Comparison of ENCODE assay signal across 9 cellular contexts in the genomic region with DNA sequence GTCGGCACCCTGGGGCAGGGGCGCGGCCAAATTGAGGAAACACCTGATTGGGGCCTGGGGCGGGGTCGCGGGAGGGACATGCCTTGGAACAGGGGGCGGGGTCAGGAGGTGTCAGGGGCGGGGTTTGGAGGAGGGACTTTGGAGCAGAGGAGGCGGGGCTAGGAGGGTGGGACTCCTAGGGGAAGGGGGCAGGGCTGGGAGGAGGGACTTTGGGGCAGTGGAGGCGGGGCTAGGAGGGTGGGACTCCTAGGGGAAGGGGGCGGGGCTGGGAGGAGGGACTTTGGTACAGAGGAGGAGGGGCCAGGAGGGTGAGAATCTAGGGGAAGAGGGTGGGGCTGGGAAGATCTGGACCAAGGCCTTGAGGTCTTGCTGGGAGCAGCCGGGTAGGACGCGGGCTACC. TPM values are rescaled to one million over a fixed set of nuclear protein-coding genes. Genes with fewer than 3 reads are reported as not detected.
DNase-seq lines count a peak whose midpoint lies in the region; ATAC-seq and TF ChIP-seq lines count a peak whose summit lies in the region.
"Had no signal": no experiment of that assay in that cellular context is flagged by ENCODE, and none has a peak within 500 bp of the region (broad histone marks: within the 10 kb centered on the region; RNA-seq: fewer than 3 reads in every experiment).

No MANE protein-coding gene starts in this region.

- H3K4me3 ChIP-seq in GM06990 (replicated peaks; ENCODE audit: low read depth, low read length) (no peak overlapping the region), fibroblast of the aortic adventitia (ENCODE audit: low read depth, low read length) (no peak overlapping the region)

- H3K4me1 Mint-ChIP-seq in activated T-cell treated with anti-CD3 and anti-CD28 coated beads, Interleukin-2, amount 50 U/mL, for 4 hours (ENCODE audit: low read depth) = peaks cover 16% of the 10 kb centered on the region

- H3K36me3 Mint-ChIP-seq in activated T-cell treated with anti-CD3 and anti-CD28 coated beads, Interleukin-2, amount 50 U/mL, for 4 hours (ENCODE audit: insufficient read depth) = no peaks in the 10 kb centered on the region

- DNase-seq in GM06990 (ENCODE audit: extremely low read depth, insufficient read length) (peak; percentile 72), NOMO-1 (lab: John Stamatoyannopoulos, UW; ENCODE audit: unreplicated experiment in 2 of 2) (peak; percentile 32 to 61), fibroblast of the aortic adventitia (ENCODE audit: low read depth) (peak; percentile 26), pulmonary artery endothelial cell (ENCODE audit: low read depth, low spot score) (peak; percentile 51), NCI-H524 (lab: John Stamatoyannopoulos, UW) (no peak)
- peak; percentile 58 for DNase-seq in activated T-cell treated with anti-CD3 and anti-CD28 coated beads, Interleukin-2, amount 50 U/mL, for 4 hours

- peak; percentile 68 to 69 for ATAC-seq in activated T-cell treated with anti-CD3 and anti-CD28 coated beads, Interleukin-2, amount 50 U/mL, for 4 hours
- no peak for ATAC-seq in GM21360 (IDR thresholded peaks at IDR 0.05; ENCODE audit: unreplicated experiment)
- no peak for ATAC-seq in GM18498 (IDR thresholded peaks at IDR 0.05; ENCODE audit: unreplicated experiment)

- H3K9me3 Mint-ChIP-seq in activated T-cell treated with anti-CD3 and anti-CD28 coated beads, Interleukin-2, amount 50 U/mL, for 4 hours = no peaks in the 10 kb centered on the region
- H3K9me3 Mint-ChIP-seq: nephron had no signal

- no peaks in the 10 kb centered on the region for H3K27me3 ChIP-seq in GM06990 (replicated peaks; ENCODE audit: control insufficient read depth, insufficient read depth, low read length)

- H3K27me3 Mint-ChIP-seq in activated T-cell treated with anti-CD3 and anti-CD28 coated beads, Interleukin-2, amount 50 U/mL, for 4 hours (ENCODE audit: low read depth) = peaks cover 11% of the 10 kb centered on the region

- H3K36me3 ChIP-seq in GM06990 (ENCODE audit: control insufficient read depth, insufficient read depth, low read length) = no peaks in the 10 kb centered on the region

- TF ChIP-seq CTCF in GM06990 (IDR thresholded peaks at IDR 0.05; ENCODE audit: insufficient read depth, low read length, poor library complexity, severe bottlenecking) = no peak
- no peak for TF ChIP-seq CTCF in fibroblast of the aortic adventitia (IDR thresholded peaks at IDR 0.05; ENCODE audit: insufficient read depth, low read length)

- no peak overlapping the region for H3K4me3 Mint-ChIP-seq in activated T-cell treated with anti-CD3 and anti-CD28 coated beads, Interleukin-2, amount 50 U/mL, for 4 hours

RNA-seq across cellular contexts. Expression of a gene that starts 21.9 kb away (rescaled TPM):
- under 1 TPM; 0.11 to 0.14 (median 0.13) TPM for total RNA-seq in activated T-cell treated with anti-CD3 and anti-CD28 coated beads, Interleukin-2, amount 50 U/mL, for 4 hours
- total RNA-seq in fibroblast of the aortic adventitia (ENCODE audit: low replicate concordance) (1.2 and 2.2 TPM in 2 replicates), pulmonary artery endothelial cell (0.39 and 0.40 TPM in 2 replicates)

RNA-seq across cellular contexts. Expression of a gene that starts 24.0 kb away (rescaled TPM):
- total RNA-seq in activated T-cell treated with anti-CD3 and anti-CD28 coated beads, Interleukin-2, amount 50 U/mL, for 4 hours = 10 to 100 TPM; 58.6 to 63.8 (median 61.3) TPM
- total RNA-seq in fibroblast of the aortic adventitia (ENCODE audit: low replicate concordance) (23.7 and 140 TPM in 2 replicates), pulmonary artery endothelial cell (45.6 and 47.8 TPM in 2 replicates)

RNA-seq across cellular contexts. Expression of a gene that starts 30.4 kb away (rescaled TPM):
- 100 to 1,000 TPM; 175 to 192 (median 187) TPM for total RNA-seq in activated T-cell treated with anti-CD3 and anti-CD28 coated beads, Interleukin-2, amount 50 U/mL, for 4 hours
- total RNA-seq in fibroblast of the aortic adventitia (ENCODE audit: low replicate concordance) (34.1 and 34.6 TPM in 2 replicates), pulmonary artery endothelial cell (35.5 and 64.0 TPM in 2 replicates)

RNA-seq across cellular contexts. Expression of a gene that starts 40.0 kb away (rescaled TPM):
- total RNA-seq in activated T-cell treated with anti-CD3 and anti-CD28 coated beads, Interleukin-2, amount 50 U/mL, for 4 hours = 1 to 10 TPM; 3.1 to 3.3 (median 3.3) TPM
- total RNA-seq in fibroblast of the aortic adventitia (ENCODE audit: low replicate concordance) = 0.54 and 1.3 TPM in 2 replicates
- total RNA-seq in pulmonary artery endothelial cell = 0.20 and 0.39 TPM in 2 replicates

RNA-seq across cellular contexts. Expression of a gene that starts 51.2 kb away (rescaled TPM):
- total RNA-seq in activated T-cell treated with anti-CD3 and anti-CD28 coated beads, Interleukin-2, amount 50 U/mL, for 4 hours = not detected
- total RNA-seq in fibroblast of the aortic adventitia (ENCODE audit: low replicate concordance) (not detected in 2 replicates), pulmonary artery endothelial cell (not detected in 2 replicates)

Comparison
In these comparisons a context has a peak if more than half of its experiments do, and no peak if none do; other contexts are left out.
1. DNase-seq: peak in GM06990 (single experiment), NOMO-1 (2 of 2), activated T-cell treated with anti-CD3 and anti-CD28 coated beads, Interleukin-2, amount 50 U/mL, for 4 hours (single experiment), fibroblast of the aortic adventitia (single experiment) and pulmonary artery endothelial cell (single experiment); none in NCI-H524 (0 of 2).
2. ATAC-seq: peak in activated T-cell treated with anti-CD3 and anti-CD28 coated beads, Interleukin-2, amount 50 U/mL, for 4 hours (2 of 2); none in GM21360 (single experiment) and GM18498 (single experiment).